ENCODE assay signal across 29 cellular contexts in the genomic region with DNA sequence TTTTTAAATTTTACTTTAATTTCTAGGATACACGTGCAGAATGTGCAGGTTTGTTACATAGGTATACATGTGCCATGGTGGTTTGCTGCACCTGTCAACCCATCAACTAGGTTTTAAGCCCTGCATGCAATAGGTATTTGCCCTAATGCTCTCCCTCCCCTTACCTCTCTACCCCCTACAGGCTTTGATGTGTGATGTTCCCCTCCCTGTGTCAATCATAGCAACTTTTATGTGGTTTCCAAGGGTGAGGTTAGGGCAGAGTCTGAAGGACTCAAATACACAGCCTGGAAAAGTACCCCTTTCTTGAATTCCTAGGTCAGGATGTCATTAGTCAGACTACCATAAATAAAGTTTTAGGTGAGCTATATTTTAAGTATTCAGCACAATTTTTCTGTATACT. TPM values are rescaled to one million over a fixed set of nuclear protein-coding genes. Genes with fewer than 3 reads are reported as not detected.
"Had no signal": no experiment of that assay in that cellular context is flagged by ENCODE, and none has a peak within 500 bp of the region (broad histone marks: within the 10 kb centered on the region; RNA-seq: fewer than 3 reads in every experiment).

No MANE protein-coding gene starts in this region.

- DNase-seq: stimulated activated CD4-positive, alpha-beta T cell treated with anti-CD3 and anti-CD28 coated beads, Interleukin-2, amount 100 ng/mL, for 48 hours; stimulated activated CD4-positive, alpha-beta T cell treated with anti-CD3 and anti-CD28 coated beads, Interleukin-4, amount 100 ng/mL, for 1 hour; stimulated activated CD4-positive, alpha-beta T cell treated with anti-CD3 and anti-CD28 coated beads, Interleukin-4, amount 100 ng/mL, for 24 hours; stimulated activated CD4-positive, alpha-beta T cell treated with anti-CD3 and anti-CD28 coated beads, Interleukin-4, amount 100 ng/mL, for 4 hours; stimulated activated CD8-positive, alpha-beta memory T cell treated with anti-CD3 and anti-CD28 coated beads, Interleukin-4, amount 100 ng/mL, for 48 hours; stimulated activated naive B cell treated with anti-CD40 and anti-IgM and Interleukin-4, amounts not matched to agents 10 μg/mL and 1 μg/mL and 100 μg/mL, for 72 hours; stimulated activated naive CD4-positive, alpha-beta T cell; stimulated activated naive CD4-positive, alpha-beta T cell treated with Interleukin-2 at 50 U/mL for 16 hours; stimulated activated naive CD8-positive, alpha-beta T cell treated with anti-CD3 and anti-CD28 coated beads, Interleukin-15, amount 100 ng/mL, for 72 hours; stimulated activated naive CD8-positive, alpha-beta T cell treated with anti-CD3 and anti-CD28 coated beads, Interleukin-15, Interleukin-2, amounts not matched to agents 100 U/mL and 50 U/mL, for 24 hours; stomach; substantia nigra; testis; thyroid gland; tibial artery; transverse colon; trophoblast cell; upper lobe of left lung; upper lobe of right lung; uterus had no signal

- H3K9me3 ChIP-seq: testis, thoracic aorta, thyroid gland, tibial artery, transverse colon, upper lobe of left lung, upper lobe of right lung, uterus, vagina had no signal

- FAIRE-seq: urothelium cell line had no signal

- H3K27me3 ChIP-seq: stomach, suprapubic skin, testis, thyroid gland, tibial artery, tibial nerve, transverse colon, upper lobe of left lung, upper lobe of right lung, uterus, vagina had no signal

- H3K27ac ChIP-seq: stomach, suprapubic skin, testis, thoracic aorta, thyroid gland, tibial artery, tibial nerve, transverse colon, upper lobe of left lung, upper lobe of right lung, uterus, vagina had no signal

- ATAC-seq: stimulated activated effector memory CD8-positive, alpha-beta T cell treated with anti-CD3 and anti-CD28 coated beads, Interleukin-12 subunit alpha, Interleukin-12 subunit beta, amount 100 ng/mL, for 72 hours; stimulated activated memory B cell treated with anti-CD40 and anti-IgM and Interleukin-4, amounts not matched to agents 10 μg/mL and 1 μg/mL and 100 μg/mL, for 72 hours; stimulated activated naive B cell treated with anti-CD40 and anti-IgM and Interleukin-4, amounts not matched to agents 10 μg/mL and 1 μg/mL and 100 μg/mL, for 72 hours; stimulated activated naive CD8-positive, alpha-beta T cell treated with anti-CD3 and anti-CD28 coated beads, Interleukin-15, amount 100 ng/mL, for 72 hours; stimulated activated naive CD8-positive, alpha-beta T cell treated with anti-CD3 and anti-CD28 coated beads, Interleukin-15, Interleukin-2, amounts not matched to agents 100 U/mL and 50 U/mL, for 24 hours; upper lobe of right lung had no signal

- H3K36me3 ChIP-seq: stomach, suprapubic skin, thoracic aorta, thyroid gland, tibial artery, tibial nerve, transverse colon, upper lobe of left lung, upper lobe of right lung, uterus, vagina had no signal

- H3K4me3 ChIP-seq: stomach, suprapubic skin, testis, thoracic aorta, thyroid gland, tibial artery, tibial nerve, transverse colon, upper lobe of left lung, upper lobe of right lung, uterus, vagina had no signal

- H3K4me1 ChIP-seq: stomach, suprapubic skin, testis, thyroid gland, tibial artery, tibial nerve, transverse colon, upper lobe of left lung, upper lobe of right lung, uterus, vagina had no signal

RNA-seq across cellular contexts. Expression of gene MYT1L, which starts 31.1 kb away (rescaled TPM):
- total RNA-seq: subcutaneous adipose tissue, suprapubic skin, tibial nerve, upper lobe of right lung, ureter had no signal
